8 cellular contexts compared by ENCODE assay signal in the genomic region with DNA sequence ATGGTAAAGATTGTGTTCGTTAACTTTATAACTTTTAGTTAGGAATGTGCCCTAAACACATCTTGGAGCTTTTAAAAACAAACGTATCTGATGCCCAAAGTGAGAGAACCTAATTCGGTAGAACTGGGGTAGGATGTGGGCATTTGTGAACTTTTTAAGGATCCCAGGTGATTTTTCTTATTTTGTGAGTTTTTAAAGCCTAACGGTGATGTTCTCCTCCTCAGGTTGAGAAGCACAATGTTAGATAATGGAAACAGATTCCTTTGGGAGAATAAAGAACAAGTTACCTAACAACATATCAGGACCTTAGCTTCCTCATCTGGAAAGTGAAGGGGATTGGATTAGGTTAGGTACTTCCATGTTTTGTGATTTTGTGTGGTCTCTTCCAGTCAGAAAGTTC. TPM values are rescaled to one million over a fixed set of nuclear protein-coding genes. Genes with fewer than 3 reads are reported as not detected.
DNase-seq lines count a peak whose midpoint lies in the region; ATAC-seq, FAIRE-seq and TF ChIP-seq lines count a peak whose summit lies in the region.

No MANE protein-coding gene starts in this region.

- peaks cover 4% of the 10 kb centered on the region for H4K20me1 ChIP-seq in keratinocyte (ENCODE audit: control insufficient read depth, extremely low read depth, insufficient read depth, low read length)

- H3K27me3 ChIP-seq in H7 (ENCODE audit: control insufficient read depth, insufficient read depth, low read length) (no peaks in the 10 kb centered on the region), keratinocyte (ENCODE audit: control insufficient read depth, extremely low read depth, insufficient read depth, low read length) (no peaks in the 10 kb centered on the region), subcutaneous abdominal adipose tissue (ENCODE audit: control insufficient read depth in 5 of 5, insufficient read depth in 4 of 5, low read length in 5 of 5) (peaks cover 0 to 3% (median 0%) of the 10 kb centered on the region in 5 donors)

- no peak for DNase-seq in H7
- no peak for DNase-seq in keratinocyte (ENCODE audit: low read depth, low spot score)
- no peak for DNase-seq in kidney tubule cell (ENCODE audit: low spot score)
- no peak for DNase-seq in NCI-H2029 (lab: John Stamatoyannopoulos, UW)
- DNase-seq in NCI-H146 (lab: John Stamatoyannopoulos, UW) = no peak

- H2AFZ ChIP-seq in keratinocyte (ENCODE audit: control insufficient read depth, low read length) = no peak overlapping the region

- no peaks in the 10 kb centered on the region for H3K9me3 ChIP-seq in keratinocyte (ENCODE audit: control insufficient read depth, low read depth, low read length)
- H3K9me3 ChIP-seq in subcutaneous abdominal adipose tissue (ENCODE audit: control insufficient read depth in 5 of 5, low read length in 5 of 5) = no peaks in the 10 kb centered on the region

- H3K27ac ChIP-seq in adipose tissue (ENCODE audit: low read depth, low read length) = peak overlapping the region; percentile 71
- peak overlapping the region; percentile 95 for H3K27ac ChIP-seq in keratinocyte (ENCODE audit: control insufficient read depth, insufficient read depth, low read length)
- peak overlapping the region; percentile 96 for H3K27ac ChIP-seq in subcutaneous abdominal adipose tissue (ENCODE audit: low read depth, low read length)

- no peaks in the 10 kb centered on the region for H3K9me1 ChIP-seq in keratinocyte (ENCODE audit: control insufficient read depth, extremely low read depth, insufficient read depth, low read length)

- FAIRE-seq in keratinocyte (lab: Jason Lieb, UNC) = no peak

- H3K79me2 ChIP-seq in keratinocyte (ENCODE audit: control insufficient read depth, insufficient read depth, low read length) = peaks cover 69% of the 10 kb centered on the region

- H3K36me3 ChIP-seq in H7 (replicated peaks; ENCODE audit: control insufficient read depth, insufficient read depth, low read length) (peaks cover 17% of the 10 kb centered on the region), keratinocyte (ENCODE audit: control insufficient read depth in 2 of 2, extremely low read depth in 1 of 2, insufficient read depth in 2 of 2, low read length in 2 of 2) (peaks cover 14 to 39% of the 10 kb centered on the region in 2 experiments), subcutaneous abdominal adipose tissue (ENCODE audit: control insufficient read depth in 5 of 5, insufficient read depth in 5 of 5, low read length in 5 of 5) (peaks cover 13 to 48% (median 35%) of the 10 kb centered on the region in 5 donors)

- no peak for TF ChIP-seq CTCF in keratinocyte (optimal IDR thresholded peaks at IDR 0.05 in 1 of 3, IDR thresholded peaks at IDR 0.05 in 1 of 3, conservative IDR thresholded peaks at IDR 0.05 in 1 of 3; ENCODE audit: extremely low read depth in 1 of 3, insufficient read depth in 2 of 3, low read length in 3 of 3)

- peak overlapping the region; percentile 98 for H3K4me2 ChIP-seq in keratinocyte (ENCODE audit: control insufficient read depth, extremely low read depth, insufficient read depth, low read depth, low read length)

- dilution Hi-C loops in keratinocyte (cut with MboI; ENCODE audit: extremely low pct_ligation_motif_present, low sequenced_read_pairs) = no loop called here

- H3K4me1 ChIP-seq in keratinocyte (ENCODE audit: control insufficient read depth, extremely low read depth, insufficient read depth, low read length) (peaks cover 16% of the 10 kb centered on the region), subcutaneous abdominal adipose tissue (ENCODE audit: control insufficient read depth in 5 of 5, insufficient read depth in 5 of 5, low read length in 5 of 5) (peaks cover 9 to 25% (median 23%) of the 10 kb centered on the region in 5 donors)

- H3K4me3 ChIP-seq in H7 (ENCODE audit: insufficient read depth, low read depth, low read length) (peak overlapping the region; percentile 59), keratinocyte (ENCODE audit: control insufficient read depth in 2 of 3, extremely low read depth in 1 of 3, insufficient read depth in 2 of 3, low read depth in 1 of 3, low read length in 3 of 3) (peak overlapping the region; percentile 84 to 98 (median 98)), subcutaneous abdominal adipose tissue (ENCODE audit: low read depth in 1 of 5, low read length in 5 of 5) (peak overlapping the region; percentile 87 to 100 (median 92))

- H3K9ac ChIP-seq in keratinocyte (ENCODE audit: control insufficient read depth, extremely low read depth, insufficient read depth, low read length) (peak overlapping the region; percentile 97), subcutaneous abdominal adipose tissue (ENCODE audit: low read length in 5 of 5) (peak overlapping the region; percentile 78 to 95 (median 89))

- WGBS in adipose tissue, 3 donors = 7 to 11% (median 7%) methylated on average over 4 of the region's 4 CpGs

- ATAC-seq in GM18858 (IDR thresholded peaks at IDR 0.05; ENCODE audit: unreplicated experiment) = no peak

RNA-seq across cellular contexts. Expression of gene SAP30BP, which starts 0.7 kb away (rescaled TPM):
- 52.9 and 61.3 TPM in 2 replicates for total RNA-seq in H7 (2014; rRNA removed; shearing (Covaris generic))
- polyA plus RNA-seq in adipose tissue (10 to 100 TPM; 41.9 to 83.0 (median 77.7) TPM), keratinocyte (99.0 to 103 TPM (median 101 TPM) in 3 replicates)
- polyA plus RNA-seq in keratinocyte (2011; ENCODE audit: low read depth) = 115 TPM
- 97.8 and 111 TPM in 2 replicates for polyA plus RNA-seq in keratinocyte (2011; cell fraction: cytosol; rRNA removed)
- 174 and 189 TPM in 2 replicates for polyA plus RNA-seq in keratinocyte (2011; cell fraction: nucleus; rRNA removed)
- polyA plus RNA-seq in keratinocyte (2012; ENCODE audit: low replicate concordance) = 80.5 and 96.0 TPM in 2 replicates
- polyA minus RNA-seq in keratinocyte = 44.9 to 68.4 TPM (median 58.9 TPM) in 3 replicates
- polyA minus RNA-seq in keratinocyte (2011; cell fraction: cytosol; rRNA and poly(A)+ RNA removed) = 52.4 TPM
- polyA minus RNA-seq in keratinocyte (2011; cell fraction: nucleus; rRNA and poly(A)+ RNA removed) = 43.7 and 56.2 TPM in 2 replicates

RNA-seq across cellular contexts. Expression of gene RECQL5, which starts 0.9 kb away (rescaled TPM):
- total RNA-seq in H7 (2014; rRNA removed; shearing (Covaris generic)) = 36.3 and 40.0 TPM in 2 replicates
- polyA plus RNA-seq in adipose tissue (10 to 100 TPM; 11.1 to 18.6 (median 17.5) TPM), keratinocyte (11.9 to 15.8 TPM (median 12.9 TPM) in 3 replicates)
- 5.9 TPM for polyA plus RNA-seq in keratinocyte (2011; ENCODE audit: low read depth)
- polyA plus RNA-seq in keratinocyte (2011; cell fraction: cytosol; rRNA removed) = 5.3 and 5.5 TPM in 2 replicates
- polyA plus RNA-seq in keratinocyte (2011; cell fraction: nucleus; rRNA removed) = 80.9 and 96.7 TPM in 2 replicates
- 16.7 and 20.5 TPM in 2 replicates for polyA plus RNA-seq in keratinocyte (2012; ENCODE audit: low replicate concordance)
- 31.0 to 53.1 TPM (median 38.4 TPM) in 3 replicates for polyA minus RNA-seq in keratinocyte
- polyA minus RNA-seq in keratinocyte (2011; cell fraction: cytosol; rRNA and poly(A)+ RNA removed) = 11.1 TPM
- 35.5 and 43.4 TPM in 2 replicates for polyA minus RNA-seq in keratinocyte (2011; cell fraction: nucleus; rRNA and poly(A)+ RNA removed)

RNA-seq across cellular contexts. Expression of gene SMIM5, which starts 34.6 kb away (rescaled TPM):
- 0.11 TPM in 1 of 2 replicates, not detected in the other for total RNA-seq in H7 (2014; rRNA removed; shearing (Covaris generic))
- polyA plus RNA-seq in adipose tissue (1 to 10 TPM in 2 of 3 donors, under 1 TPM in 1; 0.67 to 1.5 (median 1.4) TPM), keratinocyte (0.15 to 0.59 TPM (median 0.24 TPM) in 3 replicates)
- 0.80 TPM for polyA plus RNA-seq in keratinocyte (2011; ENCODE audit: low read depth)
- 0.23 and 0.39 TPM in 2 replicates for polyA plus RNA-seq in keratinocyte (2011; cell fraction: cytosol; rRNA removed)
- polyA plus RNA-seq in keratinocyte (2011; cell fraction: nucleus; rRNA removed) = 0.18 and 0.28 TPM in 2 replicates
- 0.19 and 5.3 TPM in 2 replicates for polyA plus RNA-seq in keratinocyte (2012; ENCODE audit: low replicate concordance)
- polyA minus RNA-seq in keratinocyte = 0.13 to 0.66 TPM (median 0.30 TPM) in 3 replicates
- polyA minus RNA-seq in keratinocyte (2011; cell fraction: cytosol; rRNA and poly(A)+ RNA removed) = not detected
- polyA minus RNA-seq in keratinocyte (2011; cell fraction: nucleus; rRNA and poly(A)+ RNA removed) = 0.39 and 0.53 TPM in 2 replicates

RNA-seq across cellular contexts. Expression of gene ITGB4, which starts 53.4 kb away (rescaled TPM):
- 0.28 and 0.70 TPM in 2 replicates for total RNA-seq in H7 (2014; rRNA removed; shearing (Covaris generic))
- polyA plus RNA-seq in adipose tissue (10 to 100 TPM in 2 of 3 donors, 1 to 10 TPM in 1; 8.0 to 18.9 (median 13.7) TPM), keratinocyte (761 to 1,084 TPM (median 1,039 TPM) in 3 replicates)
- polyA plus RNA-seq in keratinocyte (2011; ENCODE audit: low read depth) = 357 TPM
- 399 and 802 TPM in 2 replicates for polyA plus RNA-seq in keratinocyte (2011; cell fraction: cytosol; rRNA removed)
- polyA plus RNA-seq in keratinocyte (2011; cell fraction: nucleus; rRNA removed) = 3,183 and 4,055 TPM in 2 replicates
- 790 and 2,344 TPM in 2 replicates for polyA plus RNA-seq in keratinocyte (2012; ENCODE audit: low replicate concordance)
- polyA minus RNA-seq in keratinocyte = 1,878 to 7,870 TPM (median 1,919 TPM) in 3 replicates
- polyA minus RNA-seq in keratinocyte (2011; cell fraction: cytosol; rRNA and poly(A)+ RNA removed) = 2,383 TPM
- polyA minus RNA-seq in keratinocyte (2011; cell fraction: nucleus; rRNA and poly(A)+ RNA removed) = 4,240 and 4,449 TPM in 2 replicates
